ENCODE assay signal across 9 cellular contexts in the genomic region with DNA sequence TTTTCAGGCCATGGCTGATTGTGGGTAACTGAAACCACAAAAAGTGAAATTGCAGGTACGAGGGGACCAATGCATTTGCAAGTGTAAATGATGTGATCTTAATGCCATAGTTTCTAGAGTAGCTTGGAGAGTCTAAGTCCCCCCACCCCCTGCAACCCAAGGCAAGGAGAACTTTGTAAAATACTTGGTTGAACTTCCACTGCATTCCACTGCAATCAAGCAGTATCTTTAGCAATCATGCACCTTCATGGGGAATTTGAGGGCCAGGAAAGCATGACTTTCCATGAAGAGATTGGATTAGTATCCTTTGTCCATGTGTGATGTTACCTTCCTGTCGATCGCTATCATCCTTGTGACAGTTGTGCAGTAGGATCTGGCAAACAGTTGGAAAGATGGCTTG. TPM values are rescaled to one million over a fixed set of nuclear protein-coding genes. Genes with fewer than 3 reads are reported as not detected.
"Had no signal": no experiment of that assay in that cellular context is flagged by ENCODE, and none has a peak within 500 bp of the region (broad histone marks: within the 10 kb centered on the region; RNA-seq: fewer than 3 reads in every experiment).

No MANE protein-coding gene starts in this region.

- H2AFZ ChIP-seq: GM23338 had no signal

- H3K4me2 ChIP-seq: GM23338 had no signal

- H3K27ac Mint-ChIP-seq: GM23338 had no signal

- H3K9me3 Mint-ChIP-seq: GM23338 had no signal

- H3K4me3 Mint-ChIP-seq: GM23338 had no signal

- FAIRE-seq: HTR-8/SVneo, K562 had no signal

- H3K4me3 ChIP-seq: GM23338, K562 had no signal

- DNase-seq: H7, HCEC 1CT, IMR-90, KG1 had no signal

RNA-seq across cellular contexts. Expression of gene CYP8B1, which starts 11.4 kb away (rescaled TPM):
- total RNA-seq: GM23338, H4, H7, HT-29, IMR-90 had no signal
- polyA plus RNA-seq: GM23338, IMR-90, K562 had no signal

RNA-seq across cellular contexts. Expression of gene ZNF662, which starts 18.9 kb away (rescaled TPM):
- total RNA-seq: H7, HT-29 had no signal
